18 cellular contexts compared by ENCODE assay signal in genomic region chr1:43282220-43283195, GRCh38. TPM values are rescaled to one million over a fixed set of nuclear protein-coding genes. Genes with fewer than 3 reads are reported as not detected.
DNase-seq lines count a peak whose midpoint lies in the region; ATAC-seq, FAIRE-seq and TF ChIP-seq lines count a peak whose summit lies in the region.
"Had no signal": no experiment of that assay in that cellular context is flagged by ENCODE, and none has a peak within 500 bp of the region (broad histone marks: within the 10 kb centered on the region; RNA-seq: fewer than 3 reads in every experiment).

No MANE protein-coding gene starts in this region.

- no TSS peak for BruUV-seq in HepG2 (replicated peaks; lab: Mats Ljungman, UMichigan)

- POLR2A ChIA-PET in HepG2 (lab: Yijun Ruan, JAX) = interaction anchor here (0.9 to 1.4 kb wide), 3 partner anchors 15 to 66 kb away, joined by 3 to 7 read pairs (median 4); no protein-coding TSS in a partner anchor

- 57% methylated on average over 14 of the region's 15 CpGs for WGBS in HepG2 (ENCODE audit: low lambda C conversion rate)

- no peaks in the 10 kb centered on the region for H3K9me3 ChIP-seq in HepG2 (ENCODE audit: low read length)
- H3K9me3 ChIP-seq in MM.1S (replicated peaks; ENCODE audit: insufficient read depth, low read length) = no peaks in the 10 kb centered on the region
- H3K9me3 ChIP-seq: MG63, mucosa of descending colon had no signal

- ATAC-seq in HepG2 (peak; percentile 79), HG02610 (IDR thresholded peaks at IDR 0.05; ENCODE audit: unreplicated experiment) (no peak)
- ATAC-seq: mucosa of descending colon, right cardiac atrium, SK-N-SH treated with all-trans-retinoic acid at 6 μM for 48 hours had no signal

- H2AFZ ChIP-seq in HepG2 (ENCODE audit: low read length) (no peak overlapping the region), MM.1S (ENCODE audit: low read length) (no peak overlapping the region)

- TF ChIP-seq CTCF in bronchial epithelial cell (IDR thresholded peaks at IDR 0.05; ENCODE audit: insufficient read depth, low read length, severe bottlenecking) = no peak
- TF ChIP-seq CTCF in HepG2 (CRISPR knock-in tag; IDR thresholded peaks at IDR 0.05) = 0 out of 2 replicates have a peak, but pooled peaks have one; percentile 7
- TF ChIP-seq CTCF in MM.1S (IDR thresholded peaks at IDR 0.05; ENCODE audit: low read length) = no peak

- DNase-seq in HuH-7.5 (ENCODE audit: low spot score) = peak; percentile 60
- no peak for DNase-seq in bronchial epithelial cell (ENCODE audit: low read depth)
- DNase-seq in HepG2 (ENCODE audit: low spot score) = peak; percentile 90
- no peak for DNase-seq in MM.1S
- no peak for DNase-seq in SHP77 (lab: John Stamatoyannopoulos, UW)
- DNase-seq: activated CD4-positive, alpha-beta T cell treated with anti-CD3 and anti-CD28 coated beads, Interleukin-2, amount 10 ng/mL, durations not matched to agents 24 days and 14 days; DMS79; kidney glomerular epithelial cell; MG63; mucosa of descending colon; right cardiac atrium; stimulated activated naive CD4-positive, alpha-beta T cell treated with Interleukin-2 at 50 U/mL for 16 hours had no signal

- H3K4me1 ChIP-seq in HepG2 (ENCODE audit: insufficient read depth, low read length) (peaks cover 90% of the 10 kb centered on the region), MM.1S (ENCODE audit: low read length) (no peaks in the 10 kb centered on the region)

- H3K27ac ChIP-seq in HepG2 (ENCODE audit: extremely low read length, insufficient read depth, low read length) (peak overlapping the region; percentile 63), temporal lobe (ENCODE audit: low read depth, low read length) (peak overlapping the region; percentile 85), MM.1S (ENCODE audit: low read length) (no peak overlapping the region)

- no peaks in the 10 kb centered on the region for H3K27me3 ChIP-seq in bronchial epithelial cell (ENCODE audit: control insufficient read depth, insufficient read depth, low read length)
- H3K27me3 ChIP-seq in HepG2 (ENCODE audit: control insufficient read depth in 1 of 2, insufficient read depth in 2 of 2, low read length in 2 of 2) = 0 out of 5 replicates have a peak, but pooled peaks cover 0 to 4% of the 10 kb centered on the region in 2 experiments
- H3K27me3 ChIP-seq in MM.1S (replicated peaks; ENCODE audit: insufficient read depth, low read length) = no peaks in the 10 kb centered on the region
- H3K27me3 ChIP-seq: MG63 had no signal

- H3F3A ChIP-seq in MM.1S (ENCODE audit: insufficient read depth, low read length) = no peaks in the 10 kb centered on the region

- no peaks in the 10 kb centered on the region for H3K9me2 ChIP-seq in MM.1S (replicated peaks; ENCODE audit: insufficient read depth, low read length)

- TF ChIP-seq EP300 in HepG2 (IDR thresholded peaks at IDR 0.05; ENCODE audit: low read depth in 2 of 2, low read length in 2 of 2) (peak in 1 of 2 experiments; percentile 68; a peak in 1 of 4 replicates), HepG2 (CRISPR knock-in tag; IDR thresholded peaks at IDR 0.05; ENCODE audit: borderline replicate concordance) (peak; percentile 56; the same call in 1 of the 2 replicates)

- H3K79me2 ChIP-seq in HepG2 (ENCODE audit: insufficient read depth, low read length) (no peaks in the 10 kb centered on the region), MM.1S (ENCODE audit: low read length) (no peaks in the 10 kb centered on the region)

- H3K9ac ChIP-seq in HepG2 (ENCODE audit: insufficient read depth, low read depth, low read length) = no peak overlapping the region
- H3K9ac ChIP-seq in MM.1S (ENCODE audit: low read length) = no peak overlapping the region

- FAIRE-seq in bronchial epithelial cell (lab: Jason Lieb, UNC) (peak; percentile 91), HepG2 (lab: Jason Lieb, UNC) (peak; percentile 97)
- FAIRE-seq: colon, H54 had no signal

- peak overlapping the region; percentile 54 for H3K4me2 ChIP-seq in HepG2 (ENCODE audit: low read depth, low read length)
- H3K4me2 ChIP-seq in MM.1S (ENCODE audit: low read depth, low read length) = no peak overlapping the region

- H4K20me1 ChIP-seq in HepG2 (ENCODE audit: insufficient read depth, low read length) (no peaks in the 10 kb centered on the region), MM.1S (ENCODE audit: insufficient read depth, low read length) (no peaks in the 10 kb centered on the region)

- no peak for TF ChIP-seq POLR2A in HepG2 (IDR thresholded peaks at IDR 0.05; ENCODE audit: insufficient read depth in 1 of 2, low read depth in 2 of 2, low read length in 2 of 2)

- TF ChIP-seq RAD21 in HepG2 (CRISPR knock-in tag; IDR thresholded peaks at IDR 0.05) = no peak

- H3K4me3 ChIP-seq in bronchial epithelial cell (ENCODE audit: low read depth, low read length) (no peak overlapping the region), HepG2 (replicated peaks in 1 of 3; ENCODE audit: insufficient read depth in 1 of 3, low read depth in 2 of 3, low read length in 3 of 3) (peak overlapping the region in 1 of 3 experiments; percentile 9; a peak in 1 of 6 replicates), MM.1S (ENCODE audit: low read length) (no peak overlapping the region)
- H3K4me3 ChIP-seq: MG63, mucosa of descending colon had no signal

- peaks cover 2% of the 10 kb centered on the region for H3K36me3 ChIP-seq in bronchial epithelial cell (ENCODE audit: control insufficient read depth, insufficient read depth, low read length)
- H3K36me3 ChIP-seq in HepG2 (replicated peaks in 1 of 2; ENCODE audit: control insufficient read depth in 1 of 2, insufficient read depth in 2 of 2, low read length in 2 of 2) = no peaks in the 10 kb centered on the region
- no peaks in the 10 kb centered on the region for H3K36me3 ChIP-seq in MM.1S (replicated peaks; ENCODE audit: insufficient read depth, low read length)
- H3K36me3 ChIP-seq: MG63 had no signal

- intact Hi-C loops in HepG2 (cut with micrococcal nuclease; ENCODE audit: unreplicated experiment) = no loop called here

- CTCF ChIA-PET in HepG2 (lab: Yijun Ruan, JAX; ENCODE audit: low intra/inter-chr PET ratio, low total read pairs) = no interaction called here

- in situ Hi-C loops in HepG2 (cut with HindIII; ENCODE audit: extremely low pct_ligation_motif_present, low pct_unique_long_range_greater_than_20kb) = no loop called here

RNA-seq across cellular contexts. Expression of gene C1orf210, which starts 2.9 kb away (rescaled TPM):
- 3.4 and 11.4 TPM in 2 replicates for total RNA-seq in bronchial epithelial cell
- total RNA-seq in HepG2 (2016; rRNA removed; fragmentation: Illumina TruSeq; extraction: Trizol) = 0.49 and 0.52 TPM in 2 replicates
- total RNA-seq in HepG2 (2016; cell fraction: cytosol; rRNA removed; fragmentation: Illumina TruSeq; extraction: Trizol; ENCODE audit: low read depth) = 0.44 TPM in 1 of 2 replicates, not detected in the other
- total RNA-seq in HepG2 (2016; cell fraction: insoluble cytoplasmic fraction; rRNA removed; fragmentation: Illumina TruSeq; extraction: Trizol) = 0.52 and 0.54 TPM in 2 replicates
- 0.45 and 0.71 TPM in 2 replicates for total RNA-seq in HepG2 (2016; cell fraction: membrane; rRNA removed; fragmentation: Illumina TruSeq; extraction: Trizol)
- 0.87 TPM in 1 of 2 replicates, not detected in the other for total RNA-seq in HepG2 (2016; cell fraction: nucleus; rRNA removed; fragmentation: Illumina TruSeq; extraction: Trizol)
- polyA plus RNA-seq in HepG2 (2011; rRNA removed) = 5.1 and 7.1 TPM in 2 replicates
- polyA plus RNA-seq in HepG2 (2011; cell fraction: cytosol; rRNA removed) = 4.7 and 8.4 TPM in 2 replicates
- polyA plus RNA-seq in HepG2 (2011; cell fraction: nucleus; rRNA removed) = 0.98 and 2.3 TPM in 2 replicates
- polyA plus RNA-seq in HepG2 (2012) = 4.4 and 6.7 TPM in 2 replicates
- 0.37 and 0.51 TPM in 2 replicates for polyA plus RNA-seq in HepG2 (2016; cell fraction: cytosol; fragmentation: Illumina TruSeq; extraction: Trizol; ENCODE audit: low read depth)
- polyA plus RNA-seq in HepG2 (2016; cell fraction: insoluble cytoplasmic fraction; fragmentation: Illumina TruSeq; extraction: Trizol; ENCODE audit: low read depth) = 0.97 and 1.6 TPM in 2 replicates
- 0.76 and 0.95 TPM in 2 replicates for polyA plus RNA-seq in HepG2 (2016; cell fraction: membrane; fragmentation: Illumina TruSeq; extraction: Trizol; ENCODE audit: low read depth)
- polyA plus RNA-seq in HepG2 (2016; cell fraction: nucleus; fragmentation: Illumina TruSeq; extraction: Trizol; ENCODE audit: insufficient read depth, low read depth) = 0.73 and 0.75 TPM in 2 replicates
- polyA minus RNA-seq in HepG2 (2011; rRNA and poly(A)+ RNA removed; ENCODE audit: low replicate concordance) = 2.2 TPM in 1 of 2 replicates, not detected in the other
- polyA minus RNA-seq in HepG2 (2011; cell fraction: cytosol; rRNA and poly(A)+ RNA removed) = 0.97 and 1.5 TPM in 2 replicates
- polyA minus RNA-seq in HepG2 (2011; cell fraction: nucleus; rRNA and poly(A)+ RNA removed) = 1.4 TPM in 1 of 2 replicates, not detected in the other
- not detected for total RNA-seq in temporal lobe
- total RNA-seq: activated CD4-positive, alpha-beta T cell treated with anti-CD3 and anti-CD28 coated beads, Interleukin-2, amount 10 ng/mL, durations not matched to agents 24 days and 14 days; CD8-positive, alpha-beta memory T cell; right cardiac atrium had no signal
- polyA plus RNA-seq: CD8-positive, alpha-beta memory T cell had no signal

RNA-seq across cellular contexts. Expression of gene TMEM125, which starts 12.7 kb away (rescaled TPM):
- total RNA-seq in bronchial epithelial cell (9.5 and 23.9 TPM in 2 replicates), HepG2 (2016; rRNA removed; fragmentation: Illumina TruSeq; extraction: Trizol) (not detected in 2 replicates), temporal lobe (0.49 TPM)
- total RNA-seq in HepG2 (2016; cell fraction: cytosol; rRNA removed; fragmentation: Illumina TruSeq; extraction: Trizol; ENCODE audit: low read depth) = not detected in 2 replicates
- total RNA-seq in HepG2 (2016; cell fraction: insoluble cytoplasmic fraction; rRNA removed; fragmentation: Illumina TruSeq; extraction: Trizol) = not detected in 2 replicates
- not detected in 2 replicates for total RNA-seq in HepG2 (2016; cell fraction: membrane; rRNA removed; fragmentation: Illumina TruSeq; extraction: Trizol)
- total RNA-seq in HepG2 (2016; cell fraction: nucleus; rRNA removed; fragmentation: Illumina TruSeq; extraction: Trizol) = not detected in 2 replicates
- 0.03 TPM in 1 of 2 replicates, not detected in the other for polyA plus RNA-seq in HepG2 (2011; rRNA removed)
- polyA plus RNA-seq in HepG2 (2011; cell fraction: cytosol; rRNA removed) = 0.08 TPM in 2 replicates
- polyA plus RNA-seq in HepG2 (2011; cell fraction: nucleus; rRNA removed) = 0.09 TPM in 1 of 2 replicates, not detected in the other
- polyA plus RNA-seq in HepG2 (2012) = 0.07 TPM in 1 of 2 replicates, not detected in the other
- not detected in 2 replicates for polyA plus RNA-seq in HepG2 (2016; cell fraction: cytosol; fragmentation: Illumina TruSeq; extraction: Trizol; ENCODE audit: low read depth)
- polyA plus RNA-seq in HepG2 (2016; cell fraction: insoluble cytoplasmic fraction; fragmentation: Illumina TruSeq; extraction: Trizol; ENCODE audit: low read depth) = not detected in 2 replicates
- polyA plus RNA-seq in HepG2 (2016; cell fraction: membrane; fragmentation: Illumina TruSeq; extraction: Trizol; ENCODE audit: low read depth) = not detected in 2 replicates
- not detected in 2 replicates for polyA plus RNA-seq in HepG2 (2016; cell fraction: nucleus; fragmentation: Illumina TruSeq; extraction: Trizol; ENCODE audit: insufficient read depth, low read depth)
- 0.22 TPM in 1 of 2 replicates, not detected in the other for polyA minus RNA-seq in HepG2 (2011; rRNA and poly(A)+ RNA removed; ENCODE audit: low replicate concordance)
- not detected in 2 replicates for polyA minus RNA-seq in HepG2 (2011; cell fraction: cytosol; rRNA and poly(A)+ RNA removed)
- polyA minus RNA-seq in HepG2 (2011; cell fraction: nucleus; rRNA and poly(A)+ RNA removed) = not detected in 2 replicates
- total RNA-seq: activated CD4-positive, alpha-beta T cell treated with anti-CD3 and anti-CD28 coated beads, Interleukin-2, amount 10 ng/mL, durations not matched to agents 24 days and 14 days; CD8-positive, alpha-beta memory T cell had no signal
- polyA plus RNA-seq: CD8-positive, alpha-beta memory T cell had no signal

RNA-seq across cellular contexts. Expression of gene TIE1, which starts 18.3 kb away (rescaled TPM):
- 0.53 TPM in 1 of 2 replicates, not detected in the other for total RNA-seq in bronchial epithelial cell
- 0.20 and 0.84 TPM in 2 replicates for total RNA-seq in HepG2 (2016; rRNA removed; fragmentation: Illumina TruSeq; extraction: Trizol)
- total RNA-seq in HepG2 (2016; cell fraction: cytosol; rRNA removed; fragmentation: Illumina TruSeq; extraction: Trizol; ENCODE audit: low read depth) = not detected in 2 replicates
- 0.30 and 0.76 TPM in 2 replicates for total RNA-seq in HepG2 (2016; cell fraction: insoluble cytoplasmic fraction; rRNA removed; fragmentation: Illumina TruSeq; extraction: Trizol)
- 0.10 and 0.19 TPM in 2 replicates for total RNA-seq in HepG2 (2016; cell fraction: membrane; rRNA removed; fragmentation: Illumina TruSeq; extraction: Trizol)
- 1.3 TPM in 2 replicates for total RNA-seq in HepG2 (2016; cell fraction: nucleus; rRNA removed; fragmentation: Illumina TruSeq; extraction: Trizol)
- 0.58 and 2.5 TPM in 2 replicates for polyA plus RNA-seq in HepG2 (2011; rRNA removed)
- polyA plus RNA-seq in HepG2 (2011; cell fraction: cytosol; rRNA removed) = 0.72 and 1.1 TPM in 2 replicates
- 2.4 and 4.2 TPM in 2 replicates for polyA plus RNA-seq in HepG2 (2011; cell fraction: nucleus; rRNA removed)
- 0.35 and 1.3 TPM in 2 replicates for polyA plus RNA-seq in HepG2 (2012)
- 0.09 and 0.11 TPM in 2 replicates for polyA plus RNA-seq in HepG2 (2016; cell fraction: cytosol; fragmentation: Illumina TruSeq; extraction: Trizol; ENCODE audit: low read depth)
- 0.36 and 0.49 TPM in 2 replicates for polyA plus RNA-seq in HepG2 (2016; cell fraction: insoluble cytoplasmic fraction; fragmentation: Illumina TruSeq; extraction: Trizol; ENCODE audit: low read depth)
- 0.06 and 0.20 TPM in 2 replicates for polyA plus RNA-seq in HepG2 (2016; cell fraction: membrane; fragmentation: Illumina TruSeq; extraction: Trizol; ENCODE audit: low read depth)
- polyA plus RNA-seq in HepG2 (2016; cell fraction: nucleus; fragmentation: Illumina TruSeq; extraction: Trizol; ENCODE audit: insufficient read depth, low read depth) = 0.96 and 1.3 TPM in 2 replicates
- polyA minus RNA-seq in HepG2 (2011; rRNA and poly(A)+ RNA removed; ENCODE audit: low replicate concordance) = 4.2 TPM in 1 of 2 replicates, not detected in the other
- 0.88 and 2.3 TPM in 2 replicates for polyA minus RNA-seq in HepG2 (2011; cell fraction: cytosol; rRNA and poly(A)+ RNA removed)
- polyA minus RNA-seq in HepG2 (2011; cell fraction: nucleus; rRNA and poly(A)+ RNA removed) = 0.75 and 0.77 TPM in 2 replicates
- 9.6 TPM for total RNA-seq in temporal lobe
- polyA plus RNA-seq: CD8-positive, alpha-beta memory T cell had no signal

RNA-seq across cellular contexts. Expression of gene MPL, which starts 55.1 kb away (rescaled TPM):
- total RNA-seq in bronchial epithelial cell (not detected in 2 replicates), HepG2 (2016; rRNA removed; fragmentation: Illumina TruSeq; extraction: Trizol) (not detected in 2 replicates), temporal lobe (not detected)
- total RNA-seq in HepG2 (2016; cell fraction: cytosol; rRNA removed; fragmentation: Illumina TruSeq; extraction: Trizol; ENCODE audit: low read depth) = 0.30 TPM in 1 of 2 replicates, not detected in the other
- not detected in 2 replicates for total RNA-seq in HepG2 (2016; cell fraction: insoluble cytoplasmic fraction; rRNA removed; fragmentation: Illumina TruSeq; extraction: Trizol)
- not detected in 2 replicates for total RNA-seq in HepG2 (2016; cell fraction: membrane; rRNA removed; fragmentation: Illumina TruSeq; extraction: Trizol)
- total RNA-seq in HepG2 (2016; cell fraction: nucleus; rRNA removed; fragmentation: Illumina TruSeq; extraction: Trizol) = not detected in 2 replicates
- polyA plus RNA-seq in HepG2 (2011; rRNA removed) = not detected in 2 replicates
- polyA plus RNA-seq in HepG2 (2011; cell fraction: cytosol; rRNA removed) = not detected in 2 replicates
- not detected in 2 replicates for polyA plus RNA-seq in HepG2 (2011; cell fraction: nucleus; rRNA removed)
- not detected in 2 replicates for polyA plus RNA-seq in HepG2 (2012)
- not detected in 2 replicates for polyA plus RNA-seq in HepG2 (2016; cell fraction: cytosol; fragmentation: Illumina TruSeq; extraction: Trizol; ENCODE audit: low read depth)
- 0.12 TPM in 1 of 2 replicates, not detected in the other for polyA plus RNA-seq in HepG2 (2016; cell fraction: insoluble cytoplasmic fraction; fragmentation: Illumina TruSeq; extraction: Trizol; ENCODE audit: low read depth)
- not detected in 2 replicates for polyA plus RNA-seq in HepG2 (2016; cell fraction: membrane; fragmentation: Illumina TruSeq; extraction: Trizol; ENCODE audit: low read depth)
- not detected in 2 replicates for polyA plus RNA-seq in HepG2 (2016; cell fraction: nucleus; fragmentation: Illumina TruSeq; extraction: Trizol; ENCODE audit: insufficient read depth, low read depth)
- polyA minus RNA-seq in HepG2 (2011; rRNA and poly(A)+ RNA removed; ENCODE audit: low replicate concordance) = 0.54 TPM in 1 of 2 replicates, not detected in the other
- not detected in 2 replicates for polyA minus RNA-seq in HepG2 (2011; cell fraction: cytosol; rRNA and poly(A)+ RNA removed)
- polyA minus RNA-seq in HepG2 (2011; cell fraction: nucleus; rRNA and poly(A)+ RNA removed) = not detected in 2 replicates
- total RNA-seq: activated CD4-positive, alpha-beta T cell treated with anti-CD3 and anti-CD28 coated beads, Interleukin-2, amount 10 ng/mL, durations not matched to agents 24 days and 14 days; CD8-positive, alpha-beta memory T cell had no signal
- polyA plus RNA-seq: CD8-positive, alpha-beta memory T cell had no signal

Comparison
In these comparisons a context has a peak if more than half of its experiments do, and no peak if none do; other contexts are left out.
1. DNase-seq: peak in HuH-7.5 (single experiment) and HepG2 (single experiment); none in bronchial epithelial cell (single experiment), MM.1S (single experiment) and SHP77 (0 of 2).